Comparison of ENCODE assay signal across 28 cellular contexts in genomic region chr4:31130930-31131329, GRCh38.
"Had no signal": no experiment of that assay in that cellular context is flagged by ENCODE, and none has a peak within 500 bp of the region (broad histone marks: within the 10 kb centered on the region; RNA-seq: fewer than 3 reads in every experiment).

No MANE protein-coding gene starts in this region.

- H3K36me3 ChIP-seq: ascending aorta, breast epithelium, esophagus muscularis mucosa, gastrocnemius medialis, heart right ventricle had no signal

- H3K4me3 Mint-ChIP-seq: activated CD4-positive, alpha-beta memory T cell treated with anti-CD3 and anti-CD28 coated beads, Interleukin-2, amount 10 ng/mL, durations not matched to agents 7 days and 5 days; activated CD4-positive, alpha-beta T cell treated with anti-CD3 and anti-CD28 coated beads, Interleukin-2, amount 10 ng/mL, durations not matched to agents 7 days and 5 days; activated naive CD4-positive, alpha-beta T cell treated with anti-CD3 and anti-CD28 coated beads, Interleukin-2, amount 10 ng/mL, durations not matched to agents 7 days and 5 days; activated naive CD8-positive, alpha-beta T cell treated with anti-CD3 and anti-CD28 coated beads, Interleukin-2, amount 10 ng/mL, durations not matched to agents 7 days and 5 days; activated T-cell treated with anti-CD3 and anti-CD28 coated beads, Interleukin-2, amount 50 U/mL, for 24 hours; activated T-cell treated with anti-CD3 and anti-CD28 coated beads, Interleukin-2, amount 50 U/mL, for 72 hours; brain; central memory CD8-positive, alpha-beta T cell; dendritic cell treated with granulocyte-macrophage colony-stimulating factor and Interleukin-4, amounts not matched to agents 40 ng/mL and 50 ng/mL, for 4 days; effector memory CD8-positive, alpha-beta T cell had no signal

- DNase-seq: activated CD4-positive, alpha-beta memory T cell treated with anti-CD3 and anti-CD28 coated beads, Interleukin-2, amount 10 ng/mL, durations not matched to agents 7 days and 5 days; activated CD4-positive, alpha-beta T cell treated with anti-CD3 and anti-CD28 coated beads for 1 hour; activated CD4-positive, alpha-beta T cell treated with anti-CD3 and anti-CD28 coated beads for 4 hours; activated CD4-positive, alpha-beta T cell treated with anti-CD3 and anti-CD28 coated beads, Interleukin-2, amount 10 ng/mL, durations not matched to agents 7 days and 5 days; activated CD4-positive, alpha-beta T cell treated with anti-CD3 and anti-CD28 coated beads, Interleukin-2, amount 50 U/mL, for 4 hours; activated CD8-positive, alpha-beta memory T cell treated with anti-CD3 and anti-CD28 coated beads, Interleukin-2, amount 50 U/mL, for 48 hours; activated gamma-delta T cell; activated naive CD4-positive, alpha-beta T cell; activated naive CD4-positive, alpha-beta T cell treated with anti-CD3 and anti-CD28 coated beads, Interleukin-2, amount 10 ng/mL, durations not matched to agents 7 days and 5 days; activated naive CD8-positive, alpha-beta T cell treated with anti-CD3 and anti-CD28 coated beads, Interleukin-2, amount 10 ng/mL, durations not matched to agents 7 days and 5 days; activated T-cell treated with anti-CD3 and anti-CD28 coated beads for 4 hours; activated T-cell treated with anti-CD3 and anti-CD28 coated beads, Interleukin-2, amount 50 U/mL, for 24 hours; activated T-cell treated with anti-CD3 and anti-CD28 coated beads, Interleukin-2, amount 50 U/mL, for 72 hours; dorsolateral prefrontal cortex; effector memory CD8-positive, alpha-beta T cell; erythroblast; foreskin keratinocyte; gastrocnemius medialis; heart right ventricle; T-helper 2 cell had no signal

- ATAC-seq: activated naive CD4-positive, alpha-beta T cell treated with anti-CD3 and anti-CD28 coated beads, Interleukin-2, amount 50 U/mL, for 72 hours; activated T-cell treated with anti-CD3 and anti-CD28 coated beads, Interleukin-2, amount 50 U/mL, for 72 hours; effector memory CD8-positive, alpha-beta T cell; foreskin keratinocyte; gastrocnemius medialis; heart right ventricle had no signal

- H3K9me3 ChIP-seq: ascending aorta, breast epithelium, esophagus muscularis mucosa, gastrocnemius medialis, heart right ventricle had no signal

- H3K4me1 Mint-ChIP-seq: activated CD4-positive, alpha-beta memory T cell treated with anti-CD3 and anti-CD28 coated beads, Interleukin-2, amount 10 ng/mL, durations not matched to agents 7 days and 5 days; activated CD4-positive, alpha-beta T cell treated with anti-CD3 and anti-CD28 coated beads, Interleukin-2, amount 10 ng/mL, durations not matched to agents 7 days and 5 days; activated naive CD4-positive, alpha-beta T cell treated with anti-CD3 and anti-CD28 coated beads, Interleukin-2, amount 10 ng/mL, durations not matched to agents 7 days and 5 days; activated naive CD8-positive, alpha-beta T cell treated with anti-CD3 and anti-CD28 coated beads, Interleukin-2, amount 10 ng/mL, durations not matched to agents 7 days and 5 days; central memory CD8-positive, alpha-beta T cell had no signal

- H3K27me3 ChIP-seq: ascending aorta, breast epithelium, esophagus muscularis mucosa, foreskin keratinocyte, gastrocnemius medialis, heart right ventricle had no signal

- H3K27ac Mint-ChIP-seq: activated CD4-positive, alpha-beta memory T cell treated with anti-CD3 and anti-CD28 coated beads, Interleukin-2, amount 10 ng/mL, durations not matched to agents 7 days and 5 days; activated CD4-positive, alpha-beta T cell treated with anti-CD3 and anti-CD28 coated beads, Interleukin-2, amount 10 ng/mL, durations not matched to agents 7 days and 5 days; activated naive CD4-positive, alpha-beta T cell treated with anti-CD3 and anti-CD28 coated beads, Interleukin-2, amount 10 ng/mL, durations not matched to agents 7 days and 5 days; activated naive CD4-positive, alpha-beta T cell treated with anti-CD3 and anti-CD28 coated beads, Interleukin-2, amount 50 U/mL, for 72 hours; activated naive CD8-positive, alpha-beta T cell treated with anti-CD3 and anti-CD28 coated beads, Interleukin-2, amount 10 ng/mL, durations not matched to agents 7 days and 5 days; activated T-cell treated with anti-CD3 and anti-CD28 coated beads, Interleukin-2, amount 50 U/mL, for 24 hours; activated T-cell treated with anti-CD3 and anti-CD28 coated beads, Interleukin-2, amount 50 U/mL, for 72 hours; brain; dendritic cell treated with granulocyte-macrophage colony-stimulating factor and Interleukin-4, amounts not matched to agents 40 ng/mL and 50 ng/mL, for 4 days; effector memory CD8-positive, alpha-beta T cell had no signal

- H3K4me3 ChIP-seq: ascending aorta, breast epithelium, coronary artery, dorsolateral prefrontal cortex, esophagus muscularis mucosa, gastrocnemius medialis, heart right ventricle had no signal

- H3K27me3 Mint-ChIP-seq: activated CD4-positive, alpha-beta memory T cell treated with anti-CD3 and anti-CD28 coated beads, Interleukin-2, amount 10 ng/mL, durations not matched to agents 7 days and 5 days; activated CD4-positive, alpha-beta T cell treated with anti-CD3 and anti-CD28 coated beads, Interleukin-2, amount 10 ng/mL, durations not matched to agents 7 days and 5 days; activated naive CD4-positive, alpha-beta T cell treated with anti-CD3 and anti-CD28 coated beads, Interleukin-2, amount 10 ng/mL, durations not matched to agents 7 days and 5 days; activated naive CD8-positive, alpha-beta T cell treated with anti-CD3 and anti-CD28 coated beads, Interleukin-2, amount 10 ng/mL, durations not matched to agents 7 days and 5 days; activated T-cell treated with anti-CD3 and anti-CD28 coated beads, Interleukin-2, amount 50 U/mL, for 24 hours; brain; central memory CD8-positive, alpha-beta T cell; dendritic cell treated with granulocyte-macrophage colony-stimulating factor and Interleukin-4, amounts not matched to agents 40 ng/mL and 50 ng/mL, for 4 days; effector memory CD8-positive, alpha-beta T cell had no signal

- H3K27ac ChIP-seq: ascending aorta, breast epithelium, coronary artery, dorsolateral prefrontal cortex, esophagus muscularis mucosa, foreskin keratinocyte, gastrocnemius medialis, heart right ventricle had no signal

- H3K36me3 Mint-ChIP-seq: activated naive CD4-positive, alpha-beta T cell treated with anti-CD3 and anti-CD28 coated beads, Interleukin-2, amount 10 ng/mL, durations not matched to agents 7 days and 5 days; activated naive CD4-positive, alpha-beta T cell treated with anti-CD3 and anti-CD28 coated beads, Interleukin-2, amount 50 U/mL, for 72 hours; activated naive CD8-positive, alpha-beta T cell treated with anti-CD3 and anti-CD28 coated beads, Interleukin-2, amount 10 ng/mL, durations not matched to agents 7 days and 5 days; brain had no signal

- H3K4me1 ChIP-seq: ascending aorta, breast epithelium, foreskin keratinocyte, gastrocnemius medialis had no signal

- H3K9me3 Mint-ChIP-seq: activated CD4-positive, alpha-beta memory T cell treated with anti-CD3 and anti-CD28 coated beads, Interleukin-2, amount 10 ng/mL, durations not matched to agents 7 days and 5 days; activated CD4-positive, alpha-beta T cell treated with anti-CD3 and anti-CD28 coated beads, Interleukin-2, amount 10 ng/mL, durations not matched to agents 7 days and 5 days; activated naive CD4-positive, alpha-beta T cell treated with anti-CD3 and anti-CD28 coated beads, Interleukin-2, amount 10 ng/mL, durations not matched to agents 7 days and 5 days; brain; dendritic cell treated with granulocyte-macrophage colony-stimulating factor and Interleukin-4, amounts not matched to agents 40 ng/mL and 50 ng/mL, for 4 days had no signal
